In the genomic region with DNA sequence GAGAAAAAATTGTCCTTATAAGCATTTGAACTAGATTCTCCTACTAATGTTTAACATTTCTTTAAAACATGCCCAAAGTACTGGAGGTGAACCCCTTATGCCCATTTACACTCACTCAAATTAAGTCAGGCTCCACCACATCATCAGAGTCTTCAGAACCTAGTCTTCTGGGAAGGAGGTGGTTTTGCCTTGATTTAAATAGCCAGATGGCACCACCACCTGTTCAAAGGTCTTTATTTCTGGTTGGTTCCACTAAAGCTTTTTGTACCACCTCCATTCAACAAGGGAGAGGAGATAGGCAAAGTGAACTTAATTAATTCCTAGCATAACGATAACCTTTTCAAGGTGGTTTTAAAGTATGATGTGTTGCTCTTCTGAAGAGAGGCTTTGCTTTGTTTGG, we compare ENCODE assay signal across 18 cellular contexts.
"Had no signal": no experiment of that assay in that cellular context is flagged by ENCODE, and none has a peak within 500 bp of the region (broad histone marks: within the 10 kb centered on the region; RNA-seq: fewer than 3 reads in every experiment).

No MANE protein-coding gene starts in this region.

- ATAC-seq: activated naive CD8-positive, alpha-beta T cell treated with anti-CD3 and anti-CD28 coated beads, Interleukin-2, amount 50 U/mL, for 24 hours; foreskin keratinocyte; left cardiac atrium; naive thymus-derived CD8-positive, alpha-beta T cell; sciatic nerve; stimulated activated effector memory CD8-positive, alpha-beta T cell treated with anti-CD3 and anti-CD28 coated beads, Interleukin-12 subunit alpha, Interleukin-12 subunit beta, amount 100 ng/mL, for 72 hours had no signal

- DNase-seq: activated CD4-positive, alpha-beta T cell treated with anti-CD3 and anti-CD28 coated beads, Interleukin-2, amount 10 ng/mL, durations not matched to agents 7 days and 5 days; activated CD8-positive, alpha-beta memory T cell treated with anti-CD3 and anti-CD28 coated beads for 24 hours; activated CD8-positive, alpha-beta memory T cell treated with anti-CD3 and anti-CD28 coated beads, Interleukin-2, amount 50 U/mL, for 48 hours; activated effector memory CD4-positive, alpha-beta T cell treated with Interleukin-2 at 50 U/mL for 16 hours; activated naive CD4-positive, alpha-beta T cell treated with anti-CD3 and anti-CD28 coated beads, Interleukin-2, amount 10 ng/mL, durations not matched to agents 7 days and 5 days; activated naive CD8-positive, alpha-beta T cell treated with anti-CD3 and anti-CD28 coated beads, Interleukin-2, amount 50 U/mL, for 24 hours; activated T-cell treated with anti-CD3 and anti-CD28 coated beads, Interleukin-2, amount 50 U/mL, for 48 hours; anterior cingulate cortex; foreskin keratinocyte; glutamatergic neuron; hippocampal formation; left cardiac atrium; mesenchymal stem cell; naive thymus-derived CD8-positive, alpha-beta T cell; stimulated activated CD4-positive, alpha-beta T cell treated with anti-CD3 and anti-CD28 coated beads, Interleukin-4, amount 100 ng/mL, for 24 hours; testis had no signal
